10 cellular contexts compared by ENCODE assay signal in genomic region chr17:48998557-48999440, GRCh38. TPM values are rescaled to one million over a fixed set of nuclear protein-coding genes. Genes with fewer than 3 reads are reported as not detected.
A peak's percentile ranks its signal among the peaks of the same experiment; 100 is the strongest.
DNase-seq lines count a peak whose midpoint lies in the region; ATAC-seq and TF ChIP-seq lines count a peak whose summit lies in the region.
"Had no signal": no experiment of that assay in that cellular context is flagged by ENCODE, and none has a peak within 500 bp of the region (broad histone marks: within the 10 kb centered on the region; RNA-seq: fewer than 3 reads in every experiment).

No MANE protein-coding gene starts in this region.

- DNase-seq in T-helper 1 cell (no peak), Panc1 (ENCODE audit: low read depth, low spot score) (no peak), fibroblast of the aortic adventitia (ENCODE audit: low read depth) (no peak), smooth muscle cell (lab: John Stamatoyannopoulos, UW; ENCODE audit: unreplicated experiment) (no peak), sigmoid colon (no peak), prostate gland (ENCODE audit: low spot score) (no peak), NCI-H146 (lab: John Stamatoyannopoulos, UW) (no peak)
- DNase-seq: transverse colon had no signal

- peak; percentile 43 for TF ChIP-seq CTCF in Panc1 (IDR thresholded peaks at IDR 0.05)
- no peak for TF ChIP-seq CTCF in fibroblast of the aortic adventitia (IDR thresholded peaks at IDR 0.05; ENCODE audit: insufficient read depth, low read length)
- peak; percentile 9 for TF ChIP-seq CTCF in smooth muscle cell (IDR thresholded peaks at IDR 0.05; ENCODE audit: borderline replicate concordance, insufficient read depth, poor library complexity, severe bottlenecking)
- TF ChIP-seq CTCF in sigmoid colon (IDR thresholded peaks at IDR 0.05), result no peak
- no peak for TF ChIP-seq CTCF in prostate gland (IDR thresholded peaks at IDR 0.05)

- intact Hi-C loops in Panc1 (cut with micrococcal nuclease; ENCODE audit: unreplicated experiment) (loop anchor here (5.0 kb wide), 1 partner anchor 46 kb away; no protein-coding TSS in a partner anchor), sigmoid colon (cut with DNase I) (loop anchor here (10.0 kb wide), 1 partner anchor 384 kb away; the partner anchor contains the start of genes HOXB7 and HOXB8), prostate gland (cut with DNase I) (no loop called here)

- H3K27me3 ChIP-seq in Panc1 (ENCODE audit: control insufficient read depth, insufficient read depth, low read length) (no peaks in the 10 kb centered on the region; the same call in 1 of the 2 replicates), smooth muscle cell (ENCODE audit: low read depth) (no peaks in the 10 kb centered on the region), sigmoid colon (peaks cover 76 to 100% (median 99%) of the 10 kb centered on the region in 3 donors), prostate gland (replicated peaks; ENCODE audit: insufficient read depth) (peaks cover 78% of the 10 kb centered on the region)

- WGBS in smooth muscle cell (ENCODE audit: low lambda C conversion rate), result 0% methylated on average over 21 of the region's 30 CpGs
- WGBS in sigmoid colon, 2 donors, result 7 to 8% methylated on average over 30 of the region's 30 CpGs
- WGBS in prostate gland, result 12% methylated on average over 28 of the region's 30 CpGs

- H3K4me1 Mint-ChIP-seq in T-helper 1 cell treated with Interleukin-12 subunit alpha and Interleukin-12 subunit beta and Interleukin-4 antibody, amounts not matched to agents 30 μg/mL and 1 μg/mL, for 36 hours (ENCODE audit: low read depth), result peaks cover 12% of the 10 kb centered on the region

- H3K36me3 Mint-ChIP-seq in T-helper 1 cell treated with Interleukin-12 subunit alpha and Interleukin-12 subunit beta and Interleukin-4 antibody, amounts not matched to agents 30 μg/mL and 1 μg/mL, for 36 hours (ENCODE audit: low read depth), result peaks cover 1% of the 10 kb centered on the region

- ATAC-seq in Panc1, result no peak

- H3K36me3 ChIP-seq in Panc1 (ENCODE audit: control insufficient read depth, insufficient read depth, low read length) (peaks cover 2% of the 10 kb centered on the region; the same call in 1 of the 2 replicates), smooth muscle cell (ENCODE audit: low read depth) (no peaks in the 10 kb centered on the region), sigmoid colon (no peaks in the 10 kb centered on the region), prostate gland (no peaks in the 10 kb centered on the region)
- H3K36me3 ChIP-seq: transverse colon had no signal

- H3K27ac Mint-ChIP-seq in T-helper 1 cell treated with Interleukin-12 subunit alpha and Interleukin-12 subunit beta and Interleukin-4 antibody, amounts not matched to agents 30 μg/mL and 1 μg/mL, for 36 hours, result peak overlapping the region; percentile 63

- H3K27ac ChIP-seq in Panc1 (ENCODE audit: low read length), result peak overlapping the region; percentile 97
- H3K27ac ChIP-seq in smooth muscle cell (ENCODE audit: low read depth), result peak overlapping the region; percentile 84
- H3K27ac ChIP-seq in sigmoid colon, result no peak overlapping the region
- no peak overlapping the region for H3K27ac ChIP-seq in prostate gland
- H3K27ac ChIP-seq: transverse colon had no signal

- H4K20me1 ChIP-seq in smooth muscle cell (ENCODE audit: low read depth), result peaks cover 37% of the 10 kb centered on the region

- no peaks in the 10 kb centered on the region for H3K9me3 Mint-ChIP-seq in T-helper 1 cell treated with Interleukin-12 subunit alpha and Interleukin-12 subunit beta and Interleukin-4 antibody, amounts not matched to agents 30 μg/mL and 1 μg/mL, for 36 hours

- H3K4me3 ChIP-seq in Panc1 (ENCODE audit: low read depth in 2 of 2, low read length in 2 of 2) (peak overlapping the region; percentile 70 to 80), fibroblast of the aortic adventitia (ENCODE audit: low read depth, low read length) (peak overlapping the region; percentile 68), smooth muscle cell (peak overlapping the region; percentile 96), sigmoid colon (no peak overlapping the region), prostate gland (no peak overlapping the region)

- H3K9ac ChIP-seq in smooth muscle cell (ENCODE audit: low read depth), result peak overlapping the region; percentile 89

- in situ Hi-C loops in Panc1 (cut with HindIII; ENCODE audit: low pct_unique_long_range_greater_than_20kb, low sequenced_read_pairs), result no loop called here

- peak overlapping the region; percentile 95 for H3K4me2 ChIP-seq in smooth muscle cell

- H2AFZ ChIP-seq in smooth muscle cell (ENCODE audit: low read depth), result peak overlapping the region; percentile 6

- H3K9me3 ChIP-seq in Panc1 (ENCODE audit: control insufficient read depth, insufficient read depth, low read depth, low read length), result no peaks in the 10 kb centered on the region
- H3K9me3 ChIP-seq in smooth muscle cell (replicated peaks; ENCODE audit: low read depth), result no peaks in the 10 kb centered on the region
- H3K9me3 ChIP-seq in sigmoid colon, result no peaks in the 10 kb centered on the region
- no peaks in the 10 kb centered on the region for H3K9me3 ChIP-seq in prostate gland
- H3K9me3 ChIP-seq: transverse colon had no signal

- TF ChIP-seq POLR2A in sigmoid colon (IDR thresholded peaks at IDR 0.05), result no peak
- no peak for TF ChIP-seq POLR2A in prostate gland (IDR thresholded peaks at IDR 0.05)

- POLR2A ChIA-PET in Panc1 (lab: Charles Lee), result interaction anchor here (0.6 to 1.1 kb wide), 8 partner anchors 16 to 1326 kb away, joined by 3 to 25 read pairs (median 9); partner anchors contain the start of gene SNF8

- peaks cover 79% of the 10 kb centered on the region for H3K79me2 ChIP-seq in smooth muscle cell (ENCODE audit: low read depth)

- no TSS peak for BruUV-seq in Panc1 (replicated peaks; lab: Mats Ljungman, UMichigan)

- peak overlapping the region; percentile 36 for H3K4me3 Mint-ChIP-seq in T-helper 1 cell treated with Interleukin-12 subunit alpha and Interleukin-12 subunit beta and Interleukin-4 antibody, amounts not matched to agents 30 μg/mL and 1 μg/mL, for 36 hours

- H3K4me1 ChIP-seq in Panc1 (ENCODE audit: control insufficient read depth, insufficient read depth, low read length), result peaks cover 63% of the 10 kb centered on the region
- H3K4me1 ChIP-seq in smooth muscle cell (ENCODE audit: low read depth), result peaks cover 38% of the 10 kb centered on the region
- peaks cover 0 to 31% (median 27%) of the 10 kb centered on the region in 4 donors for H3K4me1 ChIP-seq in sigmoid colon
- H3K4me1 ChIP-seq in prostate gland (replicated peaks), result no peaks in the 10 kb centered on the region

- TF ChIP-seq EP300 in sigmoid colon (IDR thresholded peaks at IDR 0.05), result no peak

- peaks cover 96% of the 10 kb centered on the region for H3K27me3 Mint-ChIP-seq in T-helper 1 cell treated with Interleukin-12 subunit alpha and Interleukin-12 subunit beta and Interleukin-4 antibody, amounts not matched to agents 30 μg/mL and 1 μg/mL, for 36 hours (ENCODE audit: low read depth)

- peaks cover 4% of the 10 kb centered on the region for H3F3A ChIP-seq in smooth muscle cell (ENCODE audit: low read depth)

- CTCF ChIA-PET in Panc1 (lab: Charles Lee), result interaction anchor here (0.5 to 0.7 kb wide), 7 partner anchors 28 to 416 kb away, joined by 3 to 10 read pairs (median 4); no protein-coding TSS in a partner anchor

RNA-seq across cellular contexts. Expression of gene IGF2BP1, which starts 1.6 kb away (rescaled TPM):
- total RNA-seq in Panc1 (2021; ENCODE audit: unreplicated experiment), result 109 TPM
- 33.0 TPM for polyA plus RNA-seq in Panc1 (2012; ENCODE audit: insufficient read length)
- total RNA-seq in fibroblast of the aortic adventitia (ENCODE audit: low replicate concordance), result 0.49 and 5.0 TPM in 2 replicates
- 51.0 and 54.6 TPM in 2 replicates for total RNA-seq in smooth muscle cell
- polyA plus RNA-seq in smooth muscle cell, result 49.7 and 51.4 TPM in 2 replicates
- under 1 TPM in 2 of 4 donors, not detected in 2; 0.14 to 0.36 TPM for total RNA-seq in sigmoid colon
- under 1 TPM in 1 of 3 donors, not detected in 2; 0.20 TPM for polyA plus RNA-seq in sigmoid colon
- 10 to 100 TPM in 1 of 2 donors, not detected in 1; 10.9 TPM for total RNA-seq in prostate gland

RNA-seq across cellular contexts. Expression of gene GIP, which starts 30.4 kb away (rescaled TPM):
- 0.77 TPM for total RNA-seq in Panc1 (2021; ENCODE audit: unreplicated experiment)
- 1.6 TPM for polyA plus RNA-seq in Panc1 (2012; ENCODE audit: insufficient read length)
- not detected in 2 replicates for total RNA-seq in fibroblast of the aortic adventitia (ENCODE audit: low replicate concordance)
- total RNA-seq in smooth muscle cell, result not detected in 2 replicates
- 1.6 and 1.9 TPM in 2 replicates for polyA plus RNA-seq in smooth muscle cell
- total RNA-seq in sigmoid colon, result not detected
- polyA plus RNA-seq in sigmoid colon, result not detected
- not detected for total RNA-seq in prostate gland
- total RNA-seq: skeletal muscle tissue, transverse colon had no signal

RNA-seq across cellular contexts. Expression of gene SNF8, which starts 54.2 kb away (rescaled TPM):
- total RNA-seq in Panc1 (2021; ENCODE audit: unreplicated experiment) (371 TPM), fibroblast of the aortic adventitia (ENCODE audit: low replicate concordance) (72.6 and 89.5 TPM in 2 replicates), smooth muscle cell (69.0 and 69.6 TPM in 2 replicates), sigmoid colon (10 to 100 TPM; 74.1 to 94.5 (median 85.2) TPM), prostate gland (100 to 1,000 TPM in 1 of 2 donors, 10 to 100 TPM in 1; 71.2 to 111 TPM)
- 299 TPM for polyA plus RNA-seq in Panc1 (2012; ENCODE audit: insufficient read length)
- polyA plus RNA-seq in smooth muscle cell (260 and 263 TPM in 2 replicates), sigmoid colon (100 to 1,000 TPM; 108 to 174 (median 145) TPM)

Comparison
In these comparisons a context has a peak if more than half of its experiments do, and no peak if none do; other contexts are left out.
1. H3K27ac ChIP-seq: peak in Panc1 (single experiment) and smooth muscle cell (single experiment); none in sigmoid colon (0 of 4) and prostate gland (0 of 2).
2. H3K4me3 ChIP-seq: peak in Panc1 (2 of 2), fibroblast of the aortic adventitia (single experiment) and smooth muscle cell (single experiment); none in sigmoid colon (0 of 4) and prostate gland (0 of 2).
3. CTCF ChIP-seq: peak in Panc1 (single experiment) and smooth muscle cell (single experiment); none in fibroblast of the aortic adventitia (single experiment), sigmoid colon (0 of 4) and prostate gland (0 of 4).